ENCODE assay signal across 9 cellular contexts in genomic region chr1:92831368-92831761, GRCh38. TPM values are rescaled to one million over a fixed set of nuclear protein-coding genes. Genes with fewer than 3 reads are reported as not detected.
DNase-seq lines count a peak whose midpoint lies in the region; ATAC-seq and TF ChIP-seq lines count a peak whose summit lies in the region.
"Had no signal": no experiment of that assay in that cellular context is flagged by ENCODE, and none has a peak within 500 bp of the region (broad histone marks: within the 10 kb centered on the region; RNA-seq: fewer than 3 reads in every experiment).

No MANE protein-coding gene starts in this region.

- peaks cover 33% of the 10 kb centered on the region for H3K4me1 ChIP-seq in Loucy (ENCODE audit: insufficient read depth, low read length, poor library complexity, severe bottlenecking)
- H3K4me1 ChIP-seq in colonic mucosa = peaks cover 10% of the 10 kb centered on the region

- H3K79me2 ChIP-seq in Loucy (ENCODE audit: insufficient read depth, low read length) = peaks cover 46% of the 10 kb centered on the region

- POLR2A ChIA-PET in GM10248 (lab: Yijun Ruan, JAX) = interaction anchor here (1.3 kb wide), 2 partner anchors 12 to 75 kb away, joined by 3 to 4 read pairs; no protein-coding TSS in a partner anchor

- TF ChIP-seq CTCF in GM10248 (IDR thresholded peaks at IDR 0.05; ENCODE audit: control extremely low read depth, extremely low read depth, low read depth, missing control alignments) (no peak), Loucy (conservative IDR thresholded peaks at IDR 0.05; ENCODE audit: low read length) (no peak), coronary artery (IDR thresholded peaks at IDR 0.05) (no peak), omental fat pad (IDR thresholded peaks at IDR 0.05) (no peak), colonic mucosa (IDR thresholded peaks at IDR 0.05) (no peak)

- peaks cover 41% of the 10 kb centered on the region for H4K20me1 ChIP-seq in Loucy (ENCODE audit: insufficient read depth, low read length, poor library complexity, severe bottlenecking)

- H3K27me3 ChIP-seq in Loucy (ENCODE audit: insufficient read depth, low read length, poor library complexity, severe bottlenecking) = peaks cover 11% of the 10 kb centered on the region
- H3K27me3 ChIP-seq in colonic mucosa = no peaks in the 10 kb centered on the region
- H3K27me3 ChIP-seq: cardiac muscle cell had no signal

- H3K9me3 ChIP-seq in Loucy (ENCODE audit: insufficient read depth, low read depth, low read length) = no peaks in the 10 kb centered on the region
- no peaks in the 10 kb centered on the region for H3K9me3 ChIP-seq in colonic mucosa

- peak; percentile 12 for ATAC-seq in omental fat pad (ENCODE audit: low FRiP score)

- peak overlapping the region; percentile 86 for H2AFZ ChIP-seq in Loucy (ENCODE audit: low read length)

- no peaks in the 10 kb centered on the region for H3F3A ChIP-seq in Loucy (ENCODE audit: low read depth)

- peaks cover 37% of the 10 kb centered on the region for H3K36me3 ChIP-seq in Loucy (ENCODE audit: insufficient read depth, low read length)
- no peaks in the 10 kb centered on the region for H3K36me3 ChIP-seq in colonic mucosa

- peak overlapping the region; percentile 48 for H3K4me2 ChIP-seq in Loucy (ENCODE audit: low read depth, low read length, poor library complexity, severe bottlenecking)

- peak overlapping the region; percentile 24 for H3K9ac ChIP-seq in Loucy (ENCODE audit: low read depth, low read length, poor library complexity, severe bottlenecking)
- H3K9ac ChIP-seq in colonic mucosa (ENCODE audit: low read depth in 2 of 2, low read length in 2 of 2) = no peak overlapping the region

- CTCF ChIA-PET in GM10248 (lab: Yijun Ruan, JAX) = interaction anchor here (0.6 to 3.3 kb wide), 21 partner anchors 9 to 346 kb away, joined by 3 to 47 read pairs (median 4); partner anchors contain the start of genes DIPK1A, EVI5 and GFI1

- peak overlapping the region; percentile 97 for H3K4me3 ChIP-seq in Loucy (ENCODE audit: low read length, poor library complexity, severe bottlenecking)
- H3K4me3 ChIP-seq in coronary artery = peak overlapping the region; percentile 98
- H3K4me3 ChIP-seq in colonic mucosa = no peak overlapping the region

- DNase-seq in GM10248 (ENCODE audit: extremely low spot score) (peak; percentile 29), coronary artery (ENCODE audit: low spot score) (no peak), omental fat pad (ENCODE audit: low spot score) (no peak), KG1 (lab: John Stamatoyannopoulos, UW) (no peak), colonic mucosa (no peak), AG20443 (ENCODE audit: low spot score) (no peak)
- no peak for DNase-seq in activated CD4-positive, CD25-positive, alpha-beta regulatory T cell treated with anti-CD3 and anti-CD28 coated beads, Interleukin-2, amount 50 U/mL, for 72 hours

- intact Hi-C loops in colonic mucosa (cut with DNase I) = no loop called here

- H3K27ac ChIP-seq in coronary artery (peak overlapping the region in 1 of 2 donors; percentile 90), colonic mucosa (no peak overlapping the region)

- no peaks in the 10 kb centered on the region for H3K9me2 ChIP-seq in Loucy (replicated peaks; ENCODE audit: low read depth, low read length)

RNA-seq across cellular contexts. Expression of gene RPL5, which starts 0.5 kb away (rescaled TPM):
- total RNA-seq in omental fat pad (1,000 to 10,000 TPM; 1,480 to 1,916 (median 1,561) TPM), colonic mucosa (100 to 1,000 TPM; 749 to 786 TPM)

RNA-seq across cellular contexts. Expression of gene EVI5, which starts 46.5 kb away (rescaled TPM):
- total RNA-seq in omental fat pad (10 to 100 TPM; 25.9 to 38.3 (median 30.7) TPM), colonic mucosa (10 to 100 TPM; 23.9 to 29.0 TPM)
